ENCODE assay signal across 8 cellular contexts in the genomic region with DNA sequence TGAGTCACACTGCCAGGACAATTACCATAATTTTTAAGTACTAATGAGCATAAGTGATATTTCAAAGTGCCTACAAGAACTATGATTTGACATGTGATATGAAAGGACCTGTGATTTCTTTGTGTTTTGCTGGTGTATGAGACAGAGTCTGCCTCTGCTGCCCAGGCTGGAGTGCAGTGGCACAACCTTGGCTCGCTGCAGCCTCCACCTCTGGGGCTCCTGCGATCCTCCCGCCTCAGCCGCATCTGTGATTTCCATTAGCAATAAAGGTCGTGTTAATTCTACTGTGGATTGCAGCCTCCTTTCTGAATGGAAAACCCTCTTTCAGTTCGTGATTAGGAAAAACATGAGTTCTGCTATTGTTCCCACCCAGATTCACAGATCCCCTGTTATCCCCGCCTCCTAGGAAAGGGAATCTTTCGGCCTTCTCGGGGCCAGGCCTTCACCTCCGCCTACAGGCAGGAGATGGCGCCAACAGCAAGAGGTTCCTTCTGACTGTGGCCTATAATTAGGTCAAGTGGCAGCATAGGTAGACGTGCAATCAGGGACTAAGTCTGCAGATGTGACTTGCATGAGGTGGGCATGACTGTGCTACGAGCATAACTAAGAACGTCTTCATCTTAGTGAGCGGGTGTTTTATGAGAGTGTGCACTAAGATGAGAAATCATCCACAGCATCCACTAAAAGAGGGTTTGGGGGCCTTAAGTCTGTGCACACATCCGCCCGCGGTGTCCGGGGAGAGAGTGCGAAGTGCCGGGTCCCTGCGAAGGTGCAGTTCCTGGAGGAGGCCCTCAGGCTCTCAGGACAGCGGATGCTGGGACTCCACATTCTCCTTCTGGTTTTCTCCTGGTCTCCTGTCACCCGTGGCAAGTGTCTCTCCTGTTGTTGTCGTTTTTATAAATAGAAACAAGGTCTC. TPM values are rescaled to one million over a fixed set of nuclear protein-coding genes. Genes with fewer than 3 reads are reported as not detected.
DNase-seq lines count a peak whose midpoint lies in the region; ATAC-seq and TF ChIP-seq lines count a peak whose summit lies in the region.

No MANE protein-coding gene starts in this region.

- no peaks in the 10 kb centered on the region for H3K79me2 ChIP-seq in neural progenitor cell (ENCODE audit: low read depth)

- H3K4me1 ChIP-seq in neural progenitor cell, result no peaks in the 10 kb centered on the region

- no peak overlapping the region for H3K4me3 ChIP-seq in AG04450 (ENCODE audit: low read depth, low read length)
- H3K4me3 ChIP-seq in epithelial cell of proximal tubule (ENCODE audit: low read depth, low read length), result no peak overlapping the region
- no peak overlapping the region for H3K4me3 ChIP-seq in neural progenitor cell

- H3K9me3 ChIP-seq in AG04450 (ENCODE audit: control insufficient read depth, insufficient read depth, low read length), result no peaks in the 10 kb centered on the region
- H3K9me3 ChIP-seq in neural progenitor cell (ENCODE audit: low read depth), result no peaks in the 10 kb centered on the region

- H3K27ac Mint-ChIP-seq in activated B cell treated with CpG ODN at 0.5 μM for 24 hours, result no peak overlapping the region
- no peak overlapping the region for H3K27ac Mint-ChIP-seq in neural progenitor cell

- H3K27me3 Mint-ChIP-seq in activated B cell treated with CpG ODN at 0.5 μM for 24 hours (no peaks in the 10 kb centered on the region), neural progenitor cell (ENCODE audit: insufficient read depth, low read depth) (peaks cover 16% of the 10 kb centered on the region)

- no peaks in the 10 kb centered on the region for H4K20me1 ChIP-seq in neural progenitor cell (ENCODE audit: low read depth)

- intact Hi-C loops in activated B cell treated with CpG ODN at 0.5 μM for 24 hours (cut with micrococcal nuclease), result loop anchor here (1.0 kb wide), 3 partner anchors 9 to 398 kb away; no protein-coding TSS in a partner anchor

- CTCF ChIA-PET in AG04450 (lab: Charles Lee) (interaction anchor here (0.7 kb wide), 1 partner anchor 20 kb away, joined by 3 read pairs; no protein-coding TSS in a partner anchor), activated B cell treated with CpG ODN at 0.5 μM for 24 hours (lab: Charles Lee) (no interaction called here)

- H3K4me1 Mint-ChIP-seq in activated B cell treated with CpG ODN at 0.5 μM for 24 hours, result peaks cover 31% of the 10 kb centered on the region
- peaks cover 13% of the 10 kb centered on the region for H3K4me1 Mint-ChIP-seq in neural progenitor cell

- POLR2A ChIA-PET in AG04450 (lab: Yijun Ruan, JAX) (no interaction called here), activated B cell treated with CpG ODN at 0.5 μM for 24 hours (lab: Charles Lee) (interaction anchor here (0.5 to 3.6 kb wide), 2 partner anchors 59 to 79 kb away, joined by 6 to 34 read pairs; partner anchors contain the start of gene TRIM52)

- H3K36me3 ChIP-seq in neural progenitor cell, result no peaks in the 10 kb centered on the region

- peaks cover 21% of the 10 kb centered on the region for H3F3A ChIP-seq in neural progenitor cell (ENCODE audit: low read depth)

- H3K27me3 ChIP-seq in AG04450 (ENCODE audit: control insufficient read depth, insufficient read depth, low read length) (no peaks in the 10 kb centered on the region), neural progenitor cell (peaks cover 9% of the 10 kb centered on the region)

- H3K4me2 ChIP-seq in neural progenitor cell, result no peak overlapping the region

- H3K27ac ChIP-seq in AG04450 (ENCODE audit: low read depth, low read length) (no peak overlapping the region), neural progenitor cell (no peak overlapping the region)

- DNase-seq in AG04450 (ENCODE audit: low read depth, low spot score), result no peak
- no peak for DNase-seq in activated B cell treated with CpG ODN at 0.5 μM for 24 hours
- DNase-seq in epithelial cell of proximal tubule (ENCODE audit: low read depth), result no peak
- peak; percentile 87 for DNase-seq in neural progenitor cell (ENCODE audit: low spot score)
- DNase-seq in NCI-H1105 treated with DMSO at 0.1 percent for 48 hours (lab: John Stamatoyannopoulos, UW), result no peak
- no peak for DNase-seq in NCI-H128 (lab: John Stamatoyannopoulos, UW; ENCODE audit: unreplicated experiment)

- no peak overlapping the region for H3K4me3 Mint-ChIP-seq in activated B cell treated with CpG ODN at 0.5 μM for 24 hours
- peak overlapping the region; percentile 68 for H3K4me3 Mint-ChIP-seq in neural progenitor cell

- H3K9ac ChIP-seq in neural progenitor cell, result no peak overlapping the region

- peak overlapping the region; percentile 58 for H2AFZ ChIP-seq in neural progenitor cell (replicated peaks)

- TF ChIP-seq CTCF in AG04450 (IDR thresholded peaks at IDR 0.05; ENCODE audit: low read depth, low read length) (peak; percentile 80), activated B cell treated with CpG ODN at 0.5 μM for 24 hours (IDR thresholded peaks at IDR 0.05) (peak; percentile 41), epithelial cell of proximal tubule (conservative IDR thresholded peaks at IDR 0.05; ENCODE audit: low read depth, low read length) (peak; percentile 79), neural progenitor cell (IDR thresholded peaks at IDR 0.05) (peak; percentile 75)

- ATAC-seq in GM19043 (IDR thresholded peaks at IDR 0.05; ENCODE audit: low read depth, unreplicated experiment) (peak; percentile 60), HG03354 (IDR thresholded peaks at IDR 0.05; ENCODE audit: poor library complexity, severe bottlenecking, unreplicated experiment) (peak; percentile 53), activated B cell treated with CpG ODN at 0.5 μM for 24 hours (ENCODE audit: low read depth) (peak; percentile 70)

- H3K9me3 Mint-ChIP-seq in activated B cell treated with CpG ODN at 0.5 μM for 24 hours (no peaks in the 10 kb centered on the region), neural progenitor cell (peaks cover 2% of the 10 kb centered on the region)

- H3K36me3 Mint-ChIP-seq in activated B cell treated with CpG ODN at 0.5 μM for 24 hours (ENCODE audit: low read depth) (no peaks in the 10 kb centered on the region), neural progenitor cell (no peaks in the 10 kb centered on the region)

RNA-seq across cellular contexts. Expression of gene TRIM7, which starts 23.1 kb away (rescaled TPM):
- 0.66 and 1.1 TPM in 2 replicates for polyA plus RNA-seq in AG04450 (2011; rRNA removed)
- 0.17 and 0.18 TPM in 2 replicates for polyA minus RNA-seq in AG04450 (2011; rRNA and poly(A)+ RNA removed)
- total RNA-seq in activated B cell treated with CpG ODN at 0.5 μM for 24 hours (0.32 and 0.51 TPM in 2 replicates), epithelial cell of proximal tubule (2.7 and 14.6 TPM in 2 replicates), neural progenitor cell (ENCODE audit: low replicate concordance) (not detected in 2 replicates)

RNA-seq across cellular contexts. Expression of gene OR2V2, which starts 34.5 kb away (rescaled TPM):
- not detected in 2 replicates for polyA plus RNA-seq in AG04450 (2011; rRNA removed)
- not detected in 2 replicates for polyA minus RNA-seq in AG04450 (2011; rRNA and poly(A)+ RNA removed)
- not detected in 2 replicates for total RNA-seq in activated B cell treated with CpG ODN at 0.5 μM for 24 hours
- not detected in 2 replicates for total RNA-seq in epithelial cell of proximal tubule
- not detected in 2 replicates for total RNA-seq in neural progenitor cell (ENCODE audit: low replicate concordance)

RNA-seq across cellular contexts. Expression of gene TRIM41, which starts 41.2 kb away (rescaled TPM):
- polyA plus RNA-seq in AG04450 (2011; rRNA removed), result 11.5 and 12.3 TPM in 2 replicates
- polyA minus RNA-seq in AG04450 (2011; rRNA and poly(A)+ RNA removed), result 10.3 and 10.5 TPM in 2 replicates
- total RNA-seq in activated B cell treated with CpG ODN at 0.5 μM for 24 hours (34.9 and 39.6 TPM in 2 replicates), epithelial cell of proximal tubule (10.6 and 12.4 TPM in 2 replicates), neural progenitor cell (ENCODE audit: low replicate concordance) (8.1 and 24.2 TPM in 2 replicates)

RNA-seq across cellular contexts. Expression of gene OR2V1, which starts 50.9 kb away (rescaled TPM):
- polyA plus RNA-seq in AG04450 (2011; rRNA removed), result not detected in 2 replicates
- not detected in 2 replicates for polyA minus RNA-seq in AG04450 (2011; rRNA and poly(A)+ RNA removed)
- total RNA-seq in activated B cell treated with CpG ODN at 0.5 μM for 24 hours, result not detected in 2 replicates
- total RNA-seq in epithelial cell of proximal tubule, result not detected in 2 replicates
- total RNA-seq in neural progenitor cell (ENCODE audit: low replicate concordance), result not detected in 2 replicates
